ENCODE assay signal across 21 cellular contexts in genomic region chr22:48981671-48982070, GRCh38.
DNase-seq lines count a peak whose midpoint lies in the region; ATAC-seq and TF ChIP-seq lines count a peak whose summit lies in the region.
"Had no signal": no experiment of that assay in that cellular context is flagged by ENCODE, and none has a peak within 500 bp of the region (broad histone marks: within the 10 kb centered on the region; RNA-seq: fewer than 3 reads in every experiment).

No MANE protein-coding gene starts in this region.

- H3K27me3 Mint-ChIP-seq in H9 (ENCODE audit: low read depth): peaks cover 6% of the 10 kb centered on the region
- H3K27me3 Mint-ChIP-seq in activated CD4-positive, alpha-beta T cell treated with anti-CD3 and anti-CD28 coated beads, Interleukin-2, amount 10 ng/mL, durations not matched to agents 7 days and 5 days: no peaks in the 10 kb centered on the region

- no peak overlapping the region for H3K9ac ChIP-seq in H9 (ENCODE audit: extremely low read depth, insufficient read length, low read length)
- H3K9ac ChIP-seq: BLaER1 treated with 17β-estradiol and CSF1 and Interleukin-3, amounts not matched to agents 10 nM and 100 nM had no signal

- no peak for ATAC-seq in GM21528 (IDR thresholded peaks at IDR 0.05; ENCODE audit: low FRiP score, unreplicated experiment)
- ATAC-seq: A549 had no signal

- H3K14ac ChIP-seq in H9 (ENCODE audit: insufficient read depth, low read length): no peak overlapping the region; the same call in 1 of the 2 replicates

- no peak overlapping the region for H2BK12ac ChIP-seq in H9 (ENCODE audit: insufficient read length, low read depth, low read length)

- H3K9me3 Mint-ChIP-seq in H9: peaks cover 10 to 11% of the 10 kb centered on the region in 2 experiments
- H3K9me3 Mint-ChIP-seq in activated CD4-positive, alpha-beta T cell treated with anti-CD3 and anti-CD28 coated beads, Interleukin-2, amount 10 ng/mL, durations not matched to agents 7 days and 5 days: peaks cover 5% of the 10 kb centered on the region

- H3K4me3 Mint-ChIP-seq in H9: no peak overlapping the region
- no peak overlapping the region for H3K4me3 Mint-ChIP-seq in activated CD4-positive, alpha-beta T cell treated with anti-CD3 and anti-CD28 coated beads, Interleukin-2, amount 10 ng/mL, durations not matched to agents 7 days and 5 days
- H3K4me3 Mint-ChIP-seq: CD14-positive monocyte; CD4-positive, alpha-beta T cell; CD8-positive, alpha-beta memory T cell had no signal

- H3K27me3 ChIP-seq in H9 (ENCODE audit: insufficient read depth, low read length): no peaks in the 10 kb centered on the region
- H3K27me3 ChIP-seq: BE2C; BLaER1 treated with 17β-estradiol and CSF1 and Interleukin-3, amounts not matched to agents 10 nM and 100 nM had no signal

- H3K27ac ChIP-seq in H9 (ENCODE audit: insufficient read length, low read depth, low read length): no peak overlapping the region
- H3K27ac ChIP-seq: A549; BLaER1 treated with 17β-estradiol and CSF1 and Interleukin-3, amounts not matched to agents 10 nM and 100 nM had no signal

- no peak overlapping the region for H2BK120ac ChIP-seq in H9 (ENCODE audit: low read depth, low read length, poor library complexity, severe bottlenecking)

- H4K8ac ChIP-seq in H9 (replicated peaks; ENCODE audit: insufficient read length, low read depth, low read length): no peak overlapping the region

- CTCF ChIA-PET in activated CD4-positive, alpha-beta T cell treated with anti-CD3 and anti-CD28 coated beads, Interleukin-2, amount 10 ng/mL, durations not matched to agents 7 days and 5 days (lab: Charles Lee): no interaction called here

- H2BK20ac ChIP-seq in H9 (ENCODE audit: low read depth, low read length, poor library complexity, severe bottlenecking): no peak overlapping the region

- H3K79me2 ChIP-seq in H9 (ENCODE audit: insufficient read depth, low read length): no peaks in the 10 kb centered on the region

- no peaks in the 10 kb centered on the region for H3K23me2 ChIP-seq in H9 (ENCODE audit: insufficient read length, low read depth, low read length, poor library complexity, severe bottlenecking)

- H3K4me2 ChIP-seq in H9 (ENCODE audit: insufficient read depth, insufficient read length, low read length): no peak overlapping the region
- H3K4me2 ChIP-seq: A549; BLaER1 treated with 17β-estradiol and CSF1 and Interleukin-3, amounts not matched to agents 10 nM and 100 nM had no signal

- H3K36me3 Mint-ChIP-seq in H9 (ENCODE audit: insufficient read depth in 1 of 3, low read depth in 3 of 3): peaks cover 2 to 8% (median 2%) of the 10 kb centered on the region in 3 experiments; a peak in 5 of 7 replicates
- H3K36me3 Mint-ChIP-seq in activated CD4-positive, alpha-beta T cell treated with anti-CD3 and anti-CD28 coated beads, Interleukin-2, amount 10 ng/mL, durations not matched to agents 7 days and 5 days (ENCODE audit: low read depth): no peaks in the 10 kb centered on the region
- H3K36me3 Mint-ChIP-seq: CD14-positive monocyte had no signal

- H3K9me3 ChIP-seq in H9 (ENCODE audit: control insufficient read depth, low read depth, low read length): no peaks in the 10 kb centered on the region
- H3K9me3 ChIP-seq: A549 had no signal

- no peak overlapping the region for H4K91ac ChIP-seq in H9 (ENCODE audit: insufficient read length, low read depth, low read length)

- no peaks in the 10 kb centered on the region for H3K4me1 ChIP-seq in H9 (ENCODE audit: insufficient read depth, low read length)
- H3K4me1 ChIP-seq: A549, BE2C had no signal

- POLR2A ChIA-PET in activated CD4-positive, alpha-beta T cell treated with anti-CD3 and anti-CD28 coated beads, Interleukin-2, amount 10 ng/mL, durations not matched to agents 7 days and 5 days (lab: Charles Lee): no interaction called here

- no peak overlapping the region for H2AFZ ChIP-seq in H9 (ENCODE audit: low read length)

- H2BK5ac ChIP-seq in H9 (ENCODE audit: insufficient read length, low read length): no peak overlapping the region

- DNase-seq in H9: peak; percentile 20
- DNase-seq in NCI-H524 treated with DMSO at 0.1 percent for 48 hours (lab: John Stamatoyannopoulos, UW): peak; percentile 36
- peak; percentile 35 for DNase-seq in left kidney (ENCODE audit: low read depth, low spot score)
- no peak for DNase-seq in activated CD4-positive, alpha-beta T cell treated with anti-CD3 and anti-CD28 coated beads, Interleukin-2, amount 10 ng/mL, durations not matched to agents 7 days and 5 days
- no peak for DNase-seq in NCI-H2171 treated with DMSO at 0.1 percent for 48 hours (lab: John Stamatoyannopoulos, UW)
- DNase-seq: 8988T; ACHN; AML-193; BE2C; CD4-positive, alpha-beta T cell; CD8-positive, alpha-beta memory T cell; DMS 273 treated with DMSO at 0.1 percent for 48 hours; DMS79; EL; GDM1; GOT3; HCEC 1CT had no signal

- no peaks in the 10 kb centered on the region for H4K20me1 ChIP-seq in H9 (ENCODE audit: control insufficient read depth, insufficient read depth, insufficient read length)
- H4K20me1 ChIP-seq: BLaER1 treated with 17β-estradiol and CSF1 and Interleukin-3, amounts not matched to agents 10 nM and 100 nM had no signal

- WGBS in H9 (ENCODE audit: extremely low coverage, insufficient read length, low lambda C conversion rate): no CpG with 5 or more reads among the region's 14 CpGs

- H4K5ac ChIP-seq in H9 (ENCODE audit: insufficient read length, low read depth, low read length): no peak overlapping the region

- no peak overlapping the region for H3K27ac Mint-ChIP-seq in H9
- H3K27ac Mint-ChIP-seq in activated CD4-positive, alpha-beta T cell treated with anti-CD3 and anti-CD28 coated beads, Interleukin-2, amount 10 ng/mL, durations not matched to agents 7 days and 5 days: no peak overlapping the region
- H3K27ac Mint-ChIP-seq: CD4-positive, alpha-beta T cell; CD8-positive, alpha-beta memory T cell had no signal

- H3K23ac ChIP-seq in H9 (ENCODE audit: insufficient read length, low read depth, low read length): no peak overlapping the region

- no peak overlapping the region for H3K56ac ChIP-seq in H9 (ENCODE audit: insufficient read length, low read depth, low read length)

- H3K79me1 ChIP-seq in H9 (ENCODE audit: insufficient read depth, low read depth, low read length, poor library complexity, severe bottlenecking): no peaks in the 10 kb centered on the region

- H3K18ac ChIP-seq in H9 (ENCODE audit: insufficient read length, low read depth, low read length): no peak overlapping the region

- H3K4ac ChIP-seq in H9 (ENCODE audit: low read depth, low read length): no peak overlapping the region

- no peaks in the 10 kb centered on the region for H3K4me1 Mint-ChIP-seq in H9
- no peaks in the 10 kb centered on the region for H3K4me1 Mint-ChIP-seq in activated CD4-positive, alpha-beta T cell treated with anti-CD3 and anti-CD28 coated beads, Interleukin-2, amount 10 ng/mL, durations not matched to agents 7 days and 5 days
- H3K4me1 Mint-ChIP-seq: CD14-positive monocyte; CD8-positive, alpha-beta memory T cell had no signal

- no peak overlapping the region for H2AK5ac ChIP-seq in H9 (ENCODE audit: insufficient read length, low read length)

- no peak overlapping the region for H3T11ph ChIP-seq in H9 (ENCODE audit: low read length)

- no peak overlapping the region for H2BK15ac ChIP-seq in H9 (ENCODE audit: low read depth, low read length)

- no peak for TF ChIP-seq CTCF in H9 (conservative IDR thresholded peaks at IDR 0.05)

Comparison
In these comparisons a context has a peak if more than half of its experiments do, and no peak if none do; other contexts are left out.
1. DNase-seq: peak in H9 (single experiment), NCI-H524 treated with DMSO at 0.1 percent for 48 hours (single experiment) and left kidney (single experiment); none in activated CD4-positive, alpha-beta T cell treated with anti-CD3 and anti-CD28 coated beads, Interleukin-2, amount 10 ng/mL, durations not matched to agents 7 days and 5 days (single experiment) and NCI-H2171 treated with DMSO at 0.1 percent for 48 hours (single experiment).